ENCODE assay signal across 10 cellular contexts in the genomic region with DNA sequence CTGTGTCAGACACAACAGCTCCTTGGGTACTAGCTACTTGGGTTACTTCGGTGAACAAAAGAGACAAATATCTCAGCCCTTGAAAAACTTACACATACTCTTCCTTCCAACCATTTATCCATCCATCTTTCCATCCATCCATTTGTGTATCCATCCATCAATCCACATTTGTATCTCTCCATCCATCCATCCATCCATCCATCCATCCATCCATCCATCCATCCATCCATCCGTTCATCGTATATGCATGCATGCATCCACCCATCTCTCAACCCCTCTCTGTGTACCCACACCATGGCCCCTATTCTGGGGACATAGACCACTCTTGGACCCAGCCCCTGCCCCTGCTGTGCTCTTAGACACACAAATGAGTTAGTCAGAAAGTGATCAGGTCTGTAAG. TPM values are rescaled to one million over a fixed set of nuclear protein-coding genes. Genes with fewer than 3 reads are reported as not detected.
"Had no signal": no experiment of that assay in that cellular context is flagged by ENCODE, and none has a peak within 500 bp of the region (broad histone marks: within the 10 kb centered on the region; RNA-seq: fewer than 3 reads in every experiment).

No MANE protein-coding gene starts in this region.

- DNase-seq: IMR-90, KBM-7, KG1 had no signal

- ATAC-seq: HepG2, K562 had no signal

- H3K4me3 ChIP-seq: K562 had no signal

- H3K9me3 Mint-ChIP-seq: IgD-negative memory B cell had no signal

- H3K27ac Mint-ChIP-seq: IgD-negative memory B cell had no signal

- H3K9ac ChIP-seq: KMS-11 had no signal

- H3K4me3 Mint-ChIP-seq: IgD-negative memory B cell had no signal

- FAIRE-seq: HepG2, HTR-8/SVneo, K562 had no signal

- H3K4me2 ChIP-seq: KMS-11 had no signal

- H3K27ac ChIP-seq: HL-60, KMS-11 had no signal

RNA-seq across cellular contexts. Expression of a gene that starts 55.3 kb away (rescaled TPM):
- total RNA-seq: HepG2, HT1080, IMR-90 had no signal
- polyA plus RNA-seq: HepG2, IgD-negative memory B cell, IMR-90 had no signal
